ENCODE assay signal across 24 cellular contexts in the genomic region with DNA sequence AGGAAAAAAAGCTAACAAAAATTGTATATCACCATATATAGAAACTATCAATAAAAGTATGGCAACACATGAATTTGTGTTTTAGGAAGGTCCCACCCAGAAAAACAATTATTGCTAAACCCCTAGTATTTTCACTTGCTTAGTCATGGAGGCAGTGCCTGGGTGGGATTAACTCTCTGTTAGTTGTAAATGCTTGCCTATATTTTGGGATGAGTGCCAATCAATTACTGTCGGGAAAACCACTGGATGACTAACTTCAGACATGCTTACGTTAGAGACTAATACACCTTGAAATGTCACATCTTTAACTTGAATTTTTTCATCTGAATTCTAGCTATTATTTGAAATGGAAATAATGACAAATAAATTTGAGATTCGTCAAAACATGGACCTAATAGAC. TPM values are rescaled to one million over a fixed set of nuclear protein-coding genes. Genes with fewer than 3 reads are reported as not detected.
A peak's percentile ranks its signal among the peaks of the same experiment; 100 is the strongest.
DNase-seq lines count a peak whose midpoint lies in the region; ATAC-seq, FAIRE-seq and TF ChIP-seq lines count a peak whose summit lies in the region.
"Had no signal": no experiment of that assay in that cellular context is flagged by ENCODE, and none has a peak within 500 bp of the region (broad histone marks: within the 10 kb centered on the region; RNA-seq: fewer than 3 reads in every experiment).

No MANE protein-coding gene starts in this region.

- H3K23ac ChIP-seq in IMR-90 (ENCODE audit: low read depth, low read length): no peak overlapping the region

- dilution Hi-C loops in IMR-90 (cut with HindIII; ENCODE audit: low sequenced_read_pairs, unreplicated experiment): no loop called here

- H3K18ac ChIP-seq in IMR-90 (ENCODE audit: low read depth, low read length): no peak overlapping the region

- H3K9ac ChIP-seq in IMR-90 (ENCODE audit: low read depth, low read length) (no peak overlapping the region), astrocyte (ENCODE audit: low read length) (no peak overlapping the region), neural progenitor cell (no peak overlapping the region)

- H3K14ac ChIP-seq in IMR-90 (replicated peaks; ENCODE audit: low read depth, low read length): no peak overlapping the region

- no peaks in the 10 kb centered on the region for H3K79me1 ChIP-seq in IMR-90 (ENCODE audit: low read depth in 1 of 2, low read length in 2 of 2)

- H3K9me1 ChIP-seq in IMR-90 (ENCODE audit: insufficient read depth, low read length): no peaks in the 10 kb centered on the region

- TF ChIP-seq POLR2A in IMR-90 (IDR thresholded peaks at IDR 0.05; ENCODE audit: low read depth, low read length) (no peak), gastrocnemius medialis (IDR thresholded peaks at IDR 0.05) (no peak)

- FAIRE-seq in astrocyte (lab: Jason Lieb, UNC): no peak

- no peak overlapping the region for H3K56ac ChIP-seq in IMR-90 (ENCODE audit: extremely low read depth, insufficient read depth, low read length)

- H2AK5ac ChIP-seq in IMR-90 (ENCODE audit: low read depth, low read length): no peak overlapping the region

- no peak overlapping the region for H3K4me2 ChIP-seq in IMR-90 (ENCODE audit: low read depth, low read length)
- H3K4me2 ChIP-seq in astrocyte (ENCODE audit: low read length): no peak overlapping the region
- H3K4me2 ChIP-seq in neural progenitor cell: no peak overlapping the region
- H3K4me2 ChIP-seq: PC-9 had no signal

- no peak overlapping the region for H3K4me3 ChIP-seq in IMR-90 (ENCODE audit: insufficient read depth, low read depth, low read length)
- no peak overlapping the region for H3K4me3 ChIP-seq in astrocyte (ENCODE audit: insufficient read depth, low read depth, low read length)
- no peak overlapping the region for H3K4me3 ChIP-seq in gastrocnemius medialis
- no peak overlapping the region for H3K4me3 ChIP-seq in neural progenitor cell
- H3K4me3 ChIP-seq: coronary artery, left ventricle myocardium inferior, PC-9, SK-N-MC had no signal

- H3K27me3 ChIP-seq in IMR-90 (ENCODE audit: control insufficient read depth, insufficient read depth, low read length) (no peaks in the 10 kb centered on the region; the same call in 1 of the 2 replicates), astrocyte (ENCODE audit: insufficient read depth, low read length) (no peaks in the 10 kb centered on the region), gastrocnemius medialis (no peaks in the 10 kb centered on the region), neural progenitor cell (no peaks in the 10 kb centered on the region)

- H3K4me1 Mint-ChIP-seq in astrocyte (ENCODE audit: low read depth, unreplicated experiment) (peaks cover 18% of the 10 kb centered on the region), neural progenitor cell (no peaks in the 10 kb centered on the region)
- H3K4me1 Mint-ChIP-seq in stimulated activated naive CD8-positive, alpha-beta T cell treated with anti-CD3 and anti-CD28 coated beads, Interleukin-15, amount 100 ng/mL, for 72 hours: no peaks in the 10 kb centered on the region
- H3K4me1 Mint-ChIP-seq: CD4-positive, CD25-positive, alpha-beta regulatory T cell; neural crest cell had no signal

- H3F3A ChIP-seq in neural progenitor cell (ENCODE audit: low read depth): no peaks in the 10 kb centered on the region

- no peaks in the 10 kb centered on the region for H3K36me3 ChIP-seq in IMR-90 (ENCODE audit: control insufficient read depth, insufficient read depth, low read length)
- H3K36me3 ChIP-seq in astrocyte (ENCODE audit: insufficient read depth, low read length): no peaks in the 10 kb centered on the region
- no peaks in the 10 kb centered on the region for H3K36me3 ChIP-seq in gastrocnemius medialis
- no peaks in the 10 kb centered on the region for H3K36me3 ChIP-seq in neural progenitor cell
- H3K36me3 ChIP-seq: left ventricle myocardium inferior had no signal

- H4K20me1 ChIP-seq in IMR-90 (ENCODE audit: insufficient read depth, low read length): no peaks in the 10 kb centered on the region
- H4K20me1 ChIP-seq in astrocyte (ENCODE audit: insufficient read depth, low read length): no peaks in the 10 kb centered on the region
- H4K20me1 ChIP-seq in neural progenitor cell (ENCODE audit: low read depth): no peaks in the 10 kb centered on the region

- intact Hi-C loops in IMR-90 (cut with micrococcal nuclease): no loop called here
- intact Hi-C loops in gastrocnemius medialis (cut with DNase I; ENCODE audit: low total_unique reads): no loop called here
- intact Hi-C loops in left ventricle myocardium superior (cut with micrococcal nuclease): no loop called here

- ATAC-seq in IMR-90 (ENCODE audit: low read depth): no peak
- ATAC-seq in stimulated activated naive CD8-positive, alpha-beta T cell treated with anti-CD3 and anti-CD28 coated beads, Interleukin-15, amount 100 ng/mL, for 72 hours: no peak
- no peak for ATAC-seq in gastrocnemius medialis
- no peak for ATAC-seq in left ventricle myocardium superior
- ATAC-seq: activated CD8-positive, alpha-beta T cell treated with anti-CD3 and anti-CD28 coated beads, Interleukin-2, amount 10 ng/mL, durations not matched to agents 7 days and 5 days had no signal

- DNase-seq in Daoy (ENCODE audit: low read depth) (peak; percentile 4), IMR-90 (peak; percentile 32), astrocyte (ENCODE audit: low read depth) (peak; percentile 68), glomerular visceral epithelial cell (ENCODE audit: extremely low spot score) (peak; percentile 80), gastrocnemius medialis (no peak), neural progenitor cell (ENCODE audit: low spot score) (no peak), left ventricle myocardium superior (no peak)
- no peak for DNase-seq in stimulated activated naive CD8-positive, alpha-beta T cell treated with anti-CD3 and anti-CD28 coated beads, Interleukin-15, amount 100 ng/mL, for 72 hours
- DNase-seq: activated CD4-positive, CD25-positive, alpha-beta regulatory T cell; activated CD8-positive, alpha-beta T cell treated with anti-CD3 and anti-CD28 coated beads, Interleukin-2, amount 10 ng/mL, durations not matched to agents 7 days and 5 days; activated naive CD4-positive, alpha-beta T cell treated with anti-CD3 and anti-CD28 coated beads, Interleukin-2, amount 50 U/mL, for 16 hours; activated T-cell treated with anti-CD3 and anti-CD28 coated beads, Interleukin-2, amount 50 U/mL, for 48 hours; CD4-positive, CD25-positive, alpha-beta regulatory T cell; left ventricle myocardium inferior; NCI-H1417 treated with DMSO at 0.1 percent for 48 hours; NCI-H2171; NCI-H748 treated with DMSO at 0.1 percent for 48 hours; PC-9 had no signal

- no peak overlapping the region for H2BK20ac ChIP-seq in IMR-90 (ENCODE audit: low read depth, low read length)

- no peak overlapping the region for H2BK15ac ChIP-seq in IMR-90 (ENCODE audit: low read depth, low read length)

- in situ Hi-C loops in IMR-90 (cut with MboI; ENCODE audit: low sequenced_read_pairs) (no loop called here), gastrocnemius medialis (cut with MboI; ENCODE audit: low sequenced_read_pairs in 4 of 4) (no loop called here)

- H3K27ac Mint-ChIP-seq in astrocyte (ENCODE audit: unreplicated experiment): no peak overlapping the region
- no peak overlapping the region for H3K27ac Mint-ChIP-seq in stimulated activated naive CD8-positive, alpha-beta T cell treated with anti-CD3 and anti-CD28 coated beads, Interleukin-15, amount 100 ng/mL, for 72 hours
- no peak overlapping the region for H3K27ac Mint-ChIP-seq in neural progenitor cell
- H3K27ac Mint-ChIP-seq: activated CD8-positive, alpha-beta T cell treated with anti-CD3 and anti-CD28 coated beads, Interleukin-2, amount 10 ng/mL, durations not matched to agents 7 days and 5 days; brain; CD4-positive, CD25-positive, alpha-beta regulatory T cell had no signal

- CTCF ChIA-PET in IMR-90 (lab: Yijun Ruan, JAX): interaction anchor here (1.3 kb wide), 1 partner anchor 19 kb away, joined by 5 read pairs; no protein-coding TSS in a partner anchor

- H3K9me3 Mint-ChIP-seq in astrocyte (ENCODE audit: unreplicated experiment) (no peaks in the 10 kb centered on the region), neural progenitor cell (no peaks in the 10 kb centered on the region)
- peaks cover 0 to 1% of the 10 kb centered on the region in 2 donors for H3K9me3 Mint-ChIP-seq in stimulated activated naive CD8-positive, alpha-beta T cell treated with anti-CD3 and anti-CD28 coated beads, Interleukin-15, amount 100 ng/mL, for 72 hours

- H2BK120ac ChIP-seq in IMR-90 (ENCODE audit: low read depth, low read length): no peak overlapping the region

- H4K8ac ChIP-seq in IMR-90 (ENCODE audit: low read depth in 2 of 2, low read length in 2 of 2): no peak overlapping the region

- H3K27me3 Mint-ChIP-seq in astrocyte (ENCODE audit: low read depth, unreplicated experiment): no peaks in the 10 kb centered on the region
- peaks cover 11% of the 10 kb centered on the region for H3K27me3 Mint-ChIP-seq in stimulated activated naive CD8-positive, alpha-beta T cell treated with anti-CD3 and anti-CD28 coated beads, Interleukin-15, amount 100 ng/mL, for 72 hours
- H3K27me3 Mint-ChIP-seq in neural progenitor cell (ENCODE audit: insufficient read depth, low read depth): no peaks in the 10 kb centered on the region

- H3K4me3 Mint-ChIP-seq in astrocyte (ENCODE audit: unreplicated experiment) (no peak overlapping the region), neural progenitor cell (no peak overlapping the region)
- no peak overlapping the region for H3K4me3 Mint-ChIP-seq in stimulated activated naive CD8-positive, alpha-beta T cell treated with anti-CD3 and anti-CD28 coated beads, Interleukin-15, amount 100 ng/mL, for 72 hours
- H3K4me3 Mint-ChIP-seq: activated CD8-positive, alpha-beta T cell treated with anti-CD3 and anti-CD28 coated beads, Interleukin-2, amount 10 ng/mL, durations not matched to agents 7 days and 5 days; brain; CD4-positive, CD25-positive, alpha-beta regulatory T cell; neural crest cell had no signal

- H3K4me1 ChIP-seq in IMR-90 (ENCODE audit: control insufficient read depth, insufficient read depth, low read length) (no peaks in the 10 kb centered on the region), astrocyte (ENCODE audit: insufficient read depth, low read length) (no peaks in the 10 kb centered on the region), gastrocnemius medialis (no peaks in the 10 kb centered on the region), neural progenitor cell (peaks cover 10% of the 10 kb centered on the region)
- H3K4me1 ChIP-seq: left ventricle myocardium inferior had no signal

- H2BK5ac ChIP-seq in IMR-90 (ENCODE audit: low read depth, low read length, poor library complexity, severe bottlenecking): no peak overlapping the region

- H3K36me3 Mint-ChIP-seq in astrocyte (ENCODE audit: low read depth, unreplicated experiment): no peaks in the 10 kb centered on the region
- H3K36me3 Mint-ChIP-seq in neural progenitor cell: no peaks in the 10 kb centered on the region
- H3K36me3 Mint-ChIP-seq: brain; CD4-positive, CD25-positive, alpha-beta regulatory T cell had no signal

- H2AK9ac ChIP-seq in IMR-90 (replicated peaks; ENCODE audit: low read depth, low read length, poor library complexity): no peak overlapping the region

- TF ChIP-seq RAD21 in IMR-90 (IDR thresholded peaks at IDR 0.05; ENCODE audit: low read length): no peak

- H3K79me2 ChIP-seq in astrocyte (ENCODE audit: insufficient read depth, low read length): no peaks in the 10 kb centered on the region
- no peaks in the 10 kb centered on the region for H3K79me2 ChIP-seq in neural progenitor cell (ENCODE audit: low read depth)

- H3K4ac ChIP-seq in IMR-90 (ENCODE audit: low read depth, low read length): no peak overlapping the region

- H3K27ac ChIP-seq in IMR-90 (ENCODE audit: insufficient read depth, low read length) (no peak overlapping the region), astrocyte (ENCODE audit: low read depth, low read length) (no peak overlapping the region), gastrocnemius medialis (no peak overlapping the region), neural progenitor cell (no peak overlapping the region)
- H3K27ac ChIP-seq: coronary artery, left ventricle myocardium inferior, PC-9, SK-N-MC had no signal

- POLR2A ChIA-PET in IMR-90 (lab: Charles Lee; ENCODE audit: unreplicated experiment): no interaction called here

- H4K5ac ChIP-seq in IMR-90 (ENCODE audit: low read depth, low read length): no peak overlapping the region

- WGBS in IMR-90 (ENCODE audit: extremely low coverage in 2 of 2, insufficient read length in 1 of 2), 2 experiments: no CpG with 5 or more reads among the region's 3 CpGs

- no TSS peak for BruUV-seq in IMR-90 (replicated peaks; lab: Mats Ljungman, UMichigan)

- TF ChIP-seq CTCF in IMR-90 (conservative IDR thresholded peaks at IDR 0.05; ENCODE audit: low read depth, low read length) (no peak), astrocyte (IDR thresholded peaks at IDR 0.05; ENCODE audit: insufficient read depth, low read depth, low read length) (no peak), gastrocnemius medialis (IDR thresholded peaks at IDR 0.05 in 4 of 5, conservative IDR thresholded peaks at IDR 0.05 in 1 of 5) (no peak), neural progenitor cell (IDR thresholded peaks at IDR 0.05) (no peak)

- H4K91ac ChIP-seq in IMR-90 (ENCODE audit: insufficient read depth, low read depth, low read length): no peak overlapping the region

- H3K9me3 ChIP-seq in IMR-90 (ENCODE audit: control insufficient read depth, insufficient read depth, low read length) (no peaks in the 10 kb centered on the region), astrocyte (ENCODE audit: insufficient read depth, low read depth, low read length) (no peaks in the 10 kb centered on the region), gastrocnemius medialis (no peaks in the 10 kb centered on the region), neural progenitor cell (ENCODE audit: low read depth) (no peaks in the 10 kb centered on the region)

- H2AFZ ChIP-seq in IMR-90 (replicated peaks; ENCODE audit: low read length, poor library complexity) (no peak overlapping the region), astrocyte (ENCODE audit: low read depth, low read length) (no peak overlapping the region), neural progenitor cell (replicated peaks) (no peak overlapping the region)
- H2AFZ ChIP-seq: PC-9 had no signal

RNA-seq across cellular contexts. Expression of a gene that starts 33.8 kb away (rescaled TPM):
- total RNA-seq in Daoy (2014; rRNA removed; shearing (Covaris generic)): not detected in 2 replicates
- not detected in 2 replicates for total RNA-seq in IMR-90 (2012; rRNA removed)
- polyA plus RNA-seq in IMR-90 (2012; rRNA removed): not detected in 2 replicates
- polyA plus RNA-seq in IMR-90 (2012; cell fraction: cytosol; rRNA removed): not detected in 2 replicates
- polyA plus RNA-seq in IMR-90 (2012; cell fraction: nucleus; rRNA removed; ENCODE audit: low replicate concordance): not detected in 2 replicates
- total RNA-seq in astrocyte: not detected in 2 replicates
- not detected for total RNA-seq in gastrocnemius medialis
- total RNA-seq in neural progenitor cell (ENCODE audit: low replicate concordance): not detected in 2 replicates
- not detected for total RNA-seq in left ventricle myocardium superior
- total RNA-seq: activated CD8-positive, alpha-beta T cell treated with anti-CD3 and anti-CD28 coated beads, Interleukin-2, amount 10 ng/mL, durations not matched to agents 7 days and 5 days; CD4-positive, CD25-positive, alpha-beta regulatory T cell; left ventricle myocardium inferior; mononuclear cell; neural crest cell; PC-9; temporal lobe had no signal
- polyA plus RNA-seq: CD4-positive, CD25-positive, alpha-beta regulatory T cell had no signal

RNA-seq across cellular contexts. Expression of a gene that starts 45.6 kb away (rescaled TPM):
- total RNA-seq in Daoy (2014; rRNA removed; shearing (Covaris generic)): not detected in 2 replicates
- total RNA-seq in IMR-90 (2012; rRNA removed): not detected in 2 replicates
- not detected in 2 replicates for polyA plus RNA-seq in IMR-90 (2012; rRNA removed)
- polyA plus RNA-seq in IMR-90 (2012; cell fraction: cytosol; rRNA removed): not detected in 2 replicates
- polyA plus RNA-seq in IMR-90 (2012; cell fraction: nucleus; rRNA removed; ENCODE audit: low replicate concordance): not detected in 2 replicates
- not detected in 2 replicates for total RNA-seq in astrocyte
- total RNA-seq in gastrocnemius medialis: not detected
- not detected in 2 replicates for total RNA-seq in neural progenitor cell (ENCODE audit: low replicate concordance)
- not detected for total RNA-seq in left ventricle myocardium superior
- total RNA-seq: activated CD8-positive, alpha-beta T cell treated with anti-CD3 and anti-CD28 coated beads, Interleukin-2, amount 10 ng/mL, durations not matched to agents 7 days and 5 days; CD4-positive, CD25-positive, alpha-beta regulatory T cell; left ventricle myocardium inferior; mononuclear cell; neural crest cell; PC-9; temporal lobe had no signal
- polyA plus RNA-seq: CD4-positive, CD25-positive, alpha-beta regulatory T cell had no signal

Comparison
In these comparisons a context has a peak if more than half of its experiments do, and no peak if none do; other contexts are left out.
1. DNase-seq: peak in Daoy (single experiment), IMR-90 (single experiment), astrocyte (single experiment) and glomerular visceral epithelial cell (single experiment); none in stimulated activated naive CD8-positive, alpha-beta T cell treated with anti-CD3 and anti-CD28 coated beads, Interleukin-15, amount 100 ng/mL, for 72 hours (0 of 2), gastrocnemius medialis (0 of 2), neural progenitor cell (single experiment) and left ventricle myocardium superior (single experiment).